1 cellular context compared by ENCODE assay signal in genomic region chr21:34511154-34511553, GRCh38.
TF ChIP-seq lines count a peak whose summit lies in the region.

No MANE protein-coding gene starts in this region.

TF ChIP-seq in liver, 16 proteins besides CTCF, POLR2A, EP300 and RAD21 (continued from another document):
- no peak for TF ChIP-seq REST (IDR thresholded peaks at IDR 0.05)
- no peak for TF ChIP-seq GABPA (IDR thresholded peaks at IDR 0.05 in 1 of 2, conservative IDR thresholded peaks at IDR 0.05 in 1 of 2)
- TF ChIP-seq, protein P1, sequence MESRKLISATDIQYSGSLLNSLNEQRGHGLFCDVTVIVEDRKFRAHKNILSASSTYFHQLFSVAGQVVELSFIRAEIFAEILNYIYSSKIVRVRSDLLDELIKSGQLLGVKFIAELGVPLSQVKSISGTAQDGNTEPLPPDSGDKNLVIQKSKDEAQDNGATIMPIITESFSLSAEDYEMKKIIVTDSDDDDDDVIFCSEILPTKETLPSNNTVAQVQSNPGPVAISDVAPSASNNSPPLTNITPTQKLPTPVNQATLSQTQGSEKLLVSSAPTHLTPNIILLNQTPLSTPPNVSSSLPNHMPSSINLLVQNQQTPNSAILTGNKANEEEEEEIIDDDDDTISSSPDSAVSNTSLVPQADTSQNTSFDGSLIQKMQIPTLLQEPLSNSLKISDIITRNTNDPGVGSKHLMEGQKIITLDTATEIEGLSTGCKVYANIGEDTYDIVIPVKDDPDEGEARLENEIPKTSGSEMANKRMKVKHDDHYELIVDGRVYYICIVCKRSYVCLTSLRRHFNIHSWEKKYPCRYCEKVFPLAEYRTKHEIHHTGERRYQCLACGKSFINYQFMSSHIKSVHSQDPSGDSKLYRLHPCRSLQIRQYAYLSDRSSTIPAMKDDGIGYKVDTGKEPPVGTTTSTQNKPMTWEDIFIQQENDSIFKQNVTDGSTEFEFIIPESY (IDR thresholded peaks at IDR 0.05) = no peak
- TF ChIP-seq RXRA (IDR thresholded peaks at IDR 0.05) = no peak
- TF ChIP-seq HNF4G (IDR thresholded peaks at IDR 0.05) = no peak
- TF ChIP-seq, protein P2, sequence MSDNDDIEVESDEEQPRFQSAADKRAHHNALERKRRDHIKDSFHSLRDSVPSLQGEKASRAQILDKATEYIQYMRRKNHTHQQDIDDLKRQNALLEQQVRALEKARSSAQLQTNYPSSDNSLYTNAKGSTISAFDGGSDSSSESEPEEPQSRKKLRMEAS (IDR thresholded peaks at IDR 0.05) = no peak
- TF ChIP-seq TAF1 (conservative IDR thresholded peaks at IDR 0.05) = no peak
